13 cellular contexts compared by ENCODE assay signal in genomic region chr2:182366625-182367024, GRCh38.
DNase-seq lines count a peak whose midpoint lies in the region; ATAC-seq, FAIRE-seq and TF ChIP-seq lines count a peak whose summit lies in the region.
"Had no signal": no experiment of that assay in that cellular context is flagged by ENCODE, and none has a peak within 500 bp of the region (broad histone marks: within the 10 kb centered on the region; RNA-seq: fewer than 3 reads in every experiment).

No MANE protein-coding gene starts in this region.

- H3K9me3 ChIP-seq in AG04450 (ENCODE audit: control insufficient read depth, insufficient read depth, low read length): no peaks in the 10 kb centered on the region
- no peaks in the 10 kb centered on the region for H3K9me3 ChIP-seq in left lung
- no peaks in the 10 kb centered on the region for H3K9me3 ChIP-seq in T-helper 17 cell (ENCODE audit: control insufficient read depth, low read length, poor library complexity, severe bottlenecking)

- H3K4me1 ChIP-seq in left lung: no peaks in the 10 kb centered on the region

- POLR2A ChIA-PET in AG04450 (lab: Yijun Ruan, JAX): interaction anchor here (0.7 kb wide), 1 partner anchor 300 kb away, joined by 3 read pairs; no protein-coding TSS in a partner anchor

- TF ChIP-seq CTCF in AG04450 (IDR thresholded peaks at IDR 0.05; ENCODE audit: low read depth, low read length): no peak
- TF ChIP-seq CTCF in left lung (IDR thresholded peaks at IDR 0.05): no peak

- no peaks in the 10 kb centered on the region for H3K36me3 ChIP-seq in left lung

- H3K27ac Mint-ChIP-seq in T-helper 17 cell: no peak overlapping the region

- FAIRE-seq in HTR-8/SVneo (lab: Jason Lieb, UNC): no peak

- no peaks in the 10 kb centered on the region for H3K4me1 Mint-ChIP-seq in activated T-cell treated with anti-CD3 and anti-CD28 coated beads, Interleukin-2, amount 50 U/mL, for 4 hours (ENCODE audit: low read depth)
- no peaks in the 10 kb centered on the region for H3K4me1 Mint-ChIP-seq in T-helper 17 cell

- H3K9me3 Mint-ChIP-seq in activated T-cell treated with anti-CD3 and anti-CD28 coated beads, Interleukin-2, amount 50 U/mL, for 4 hours: peaks cover 7% of the 10 kb centered on the region

- CTCF ChIA-PET in AG04450 (lab: Charles Lee): interaction anchor here (0.7 to 1.2 kb wide), 2 partner anchors 15 to 283 kb away, joined by 3 to 5 read pairs; no protein-coding TSS in a partner anchor

- no peak overlapping the region for H3K4me3 Mint-ChIP-seq in activated T-cell treated with anti-CD3 and anti-CD28 coated beads, Interleukin-2, amount 50 U/mL, for 4 hours
- H3K4me3 Mint-ChIP-seq in T-helper 17 cell: no peak overlapping the region

- ATAC-seq in left lung (peak; percentile 54), HG02884 (IDR thresholded peaks at IDR 0.05; ENCODE audit: unreplicated experiment) (no peak), T-helper 17 cell (no peak)
- ATAC-seq in activated T-cell treated with anti-CD3 and anti-CD28 coated beads, Interleukin-2, amount 50 U/mL, for 4 hours: no peak

- H3K4me3 ChIP-seq in AG04450 (ENCODE audit: low read depth, low read length) (no peak overlapping the region), left lung (no peak overlapping the region)

- peaks cover 2% of the 10 kb centered on the region for H3K27me3 Mint-ChIP-seq in activated T-cell treated with anti-CD3 and anti-CD28 coated beads, Interleukin-2, amount 50 U/mL, for 4 hours (ENCODE audit: low read depth)
- H3K27me3 Mint-ChIP-seq in T-helper 17 cell: no peaks in the 10 kb centered on the region

- H3K36me3 Mint-ChIP-seq in activated T-cell treated with anti-CD3 and anti-CD28 coated beads, Interleukin-2, amount 50 U/mL, for 4 hours (ENCODE audit: insufficient read depth): no peaks in the 10 kb centered on the region
- no peaks in the 10 kb centered on the region for H3K36me3 Mint-ChIP-seq in T-helper 17 cell (ENCODE audit: low read depth)

- no peaks in the 10 kb centered on the region for H3K27me3 ChIP-seq in AG04450 (ENCODE audit: control insufficient read depth, insufficient read depth, low read length)
- H3K27me3 ChIP-seq in left lung: no peaks in the 10 kb centered on the region

- intact Hi-C loops in left lung (cut with DNase I): no loop called here

- H3K27ac ChIP-seq in AG04450 (ENCODE audit: low read depth, low read length) (no peak overlapping the region), left lung (no peak overlapping the region)

- peak; percentile 21 for DNase-seq in AG04450 (ENCODE audit: low read depth, low spot score)
- DNase-seq in HTR-8/SVneo (ENCODE audit: insufficient read length, low spot score): peak; percentile 37
- DNase-seq in SHP77 treated with DMSO at 0.1 percent for 48 hours (lab: John Stamatoyannopoulos, UW): peak; percentile 49
- no peak for DNase-seq in left lung
- DNase-seq in activated T-cell treated with anti-CD3 and anti-CD28 coated beads, Interleukin-2, amount 50 U/mL, for 4 hours: no peak
- DNase-seq in amniotic stem cell (lab: John Stamatoyannopoulos, UW): no peak
- no peak for DNase-seq in T-helper 17 cell
- DNase-seq: activated CD8-positive, alpha-beta memory T cell treated with anti-CD3 and anti-CD28 coated beads, Interleukin-2, amount 50 U/mL, for 4 hours; H7; OCI-M1; stimulated activated naive CD4-positive, alpha-beta T cell treated with Interleukin-2 at 50 U/mL for 16 hours; T-helper 9 cell had no signal

Comparison
In these comparisons a context has a peak if more than half of its experiments do, and no peak if none do; other contexts are left out.
1. DNase-seq: peak in AG04450 (single experiment), HTR-8/SVneo (single experiment) and SHP77 treated with DMSO at 0.1 percent for 48 hours (single experiment); none in left lung (0 of 2), activated T-cell treated with anti-CD3 and anti-CD28 coated beads, Interleukin-2, amount 50 U/mL, for 4 hours (single experiment), amniotic stem cell (single experiment) and T-helper 17 cell (0 of 3).